ENCODE assay signal across 14 cellular contexts in genomic region chr5:82422001-82422740, GRCh38.
DNase-seq lines count a peak whose midpoint lies in the region; ATAC-seq and TF ChIP-seq lines count a peak whose summit lies in the region.
"Had no signal": no experiment of that assay in that cellular context is flagged by ENCODE, and none has a peak within 500 bp of the region (broad histone marks: within the 10 kb centered on the region; RNA-seq: fewer than 3 reads in every experiment).

No MANE protein-coding gene starts in this region.

- POLR2A ChIA-PET in activated CD4-positive, alpha-beta memory T cell treated with anti-CD3 and anti-CD28 coated beads, Interleukin-2, amount 10 ng/mL, durations not matched to agents 7 days and 5 days (lab: Charles Lee) = no interaction called here

- no peaks in the 10 kb centered on the region for H3K9me3 ChIP-seq in endodermal cell (ENCODE audit: control insufficient read depth, low read length)
- H3K9me3 ChIP-seq in lower lobe of right lung = no peaks in the 10 kb centered on the region
- H3K9me3 ChIP-seq in thoracic aorta = no peaks in the 10 kb centered on the region
- H3K9me3 ChIP-seq: colonic mucosa had no signal

- H3K4me3 Mint-ChIP-seq in endodermal cell = no peak overlapping the region
- no peak overlapping the region for H3K4me3 Mint-ChIP-seq in activated CD4-positive, alpha-beta memory T cell treated with anti-CD3 and anti-CD28 coated beads, Interleukin-2, amount 10 ng/mL, durations not matched to agents 7 days and 5 days
- H3K4me3 Mint-ChIP-seq: activated naive CD4-positive, alpha-beta T cell treated with anti-CD3 and anti-CD28 coated beads, Interleukin-2, amount 10 ng/mL, durations not matched to agents 7 days and 5 days; naive thymus-derived CD8-positive, alpha-beta T cell; stimulated activated effector memory CD8-positive, alpha-beta T cell treated with anti-CD3 and anti-CD28 coated beads, Interleukin-12 subunit alpha, Interleukin-12 subunit beta, amount 100 ng/mL, for 72 hours had no signal

- ATAC-seq in lower lobe of right lung (no peak), thoracic aorta (ENCODE audit: insufficient number of reproducible peaks, low FRiP score, low read depth) (no peak)
- ATAC-seq: naive thymus-derived CD8-positive, alpha-beta T cell; Panc1; stimulated activated effector memory CD8-positive, alpha-beta T cell treated with anti-CD3 and anti-CD28 coated beads, Interleukin-12 subunit alpha, Interleukin-12 subunit beta, amount 100 ng/mL, for 72 hours had no signal

- H3K4me1 ChIP-seq in endodermal cell (ENCODE audit: control insufficient read depth, insufficient read depth, low read length) (peaks cover 8% of the 10 kb centered on the region), lower lobe of right lung (peaks cover 31% of the 10 kb centered on the region), thoracic aorta (ENCODE audit: control insufficient read depth in 1 of 2, low read depth in 2 of 2) (peaks cover 6 to 67% of the 10 kb centered on the region in 2 donors)
- H3K4me1 ChIP-seq: colonic mucosa had no signal

- 91 to 100% methylated on average over 1 to 2 of the region's 2 CpGs for WGBS in endodermal cell (ENCODE audit: insufficient coverage in 1 of 2, insufficient read length in 1 of 2), 2 experiments

- H3K4me1 Mint-ChIP-seq in endodermal cell = peaks cover 36% of the 10 kb centered on the region
- H3K4me1 Mint-ChIP-seq in activated CD4-positive, alpha-beta memory T cell treated with anti-CD3 and anti-CD28 coated beads, Interleukin-2, amount 10 ng/mL, durations not matched to agents 7 days and 5 days = peaks cover 5% of the 10 kb centered on the region
- H3K4me1 Mint-ChIP-seq: activated naive CD4-positive, alpha-beta T cell treated with anti-CD3 and anti-CD28 coated beads, Interleukin-2, amount 10 ng/mL, durations not matched to agents 7 days and 5 days; stimulated activated effector memory CD8-positive, alpha-beta T cell treated with anti-CD3 and anti-CD28 coated beads, Interleukin-12 subunit alpha, Interleukin-12 subunit beta, amount 100 ng/mL, for 72 hours had no signal

- DNase-seq in OCI-M1 (lab: John Stamatoyannopoulos, UW) (peak; percentile 62), endodermal cell (no peak), lower lobe of right lung (no peak), thoracic aorta (ENCODE audit: low spot score) (no peak), nucleus accumbens (lab: John Stamatoyannopoulos, UW) (no peak), NCI-H1417 treated with DMSO at 0.1 percent for 48 hours (lab: John Stamatoyannopoulos, UW) (no peak)
- no peak for DNase-seq in activated CD4-positive, alpha-beta memory T cell treated with anti-CD3 and anti-CD28 coated beads, Interleukin-2, amount 10 ng/mL, durations not matched to agents 7 days and 5 days
- DNase-seq: activated naive CD4-positive, alpha-beta T cell treated with anti-CD3 and anti-CD28 coated beads, Interleukin-2, amount 10 ng/mL, durations not matched to agents 7 days and 5 days; colonic mucosa; COR-L47; naive thymus-derived CD8-positive, alpha-beta T cell; NCI-H82 had no signal

- H3K27ac ChIP-seq in endodermal cell (ENCODE audit: low read depth, low read length) (no peak overlapping the region), lower lobe of right lung (peak overlapping the region; percentile 53), thoracic aorta (peak overlapping the region; percentile 29 to 63)
- H3K27ac ChIP-seq: colonic mucosa had no signal

- peak overlapping the region; percentile 29 for H3K27ac Mint-ChIP-seq in endodermal cell
- no peak overlapping the region for H3K27ac Mint-ChIP-seq in activated CD4-positive, alpha-beta memory T cell treated with anti-CD3 and anti-CD28 coated beads, Interleukin-2, amount 10 ng/mL, durations not matched to agents 7 days and 5 days
- H3K27ac Mint-ChIP-seq: activated naive CD4-positive, alpha-beta T cell treated with anti-CD3 and anti-CD28 coated beads, Interleukin-2, amount 10 ng/mL, durations not matched to agents 7 days and 5 days; naive thymus-derived CD8-positive, alpha-beta T cell; stimulated activated effector memory CD8-positive, alpha-beta T cell treated with anti-CD3 and anti-CD28 coated beads, Interleukin-12 subunit alpha, Interleukin-12 subunit beta, amount 100 ng/mL, for 72 hours had no signal

- intact Hi-C loops in lower lobe of right lung (cut with DNase I) = no loop called here

- no peak overlapping the region for H3K4me3 ChIP-seq in endodermal cell (ENCODE audit: low read length)
- no peak overlapping the region for H3K4me3 ChIP-seq in lower lobe of right lung
- H3K4me3 ChIP-seq in thoracic aorta = no peak overlapping the region
- H3K4me3 ChIP-seq: colonic mucosa had no signal

- H3K27me3 ChIP-seq in endodermal cell (ENCODE audit: control insufficient read depth, insufficient read depth, low read length, poor library complexity, severe bottlenecking) (no peaks in the 10 kb centered on the region), lower lobe of right lung (ENCODE audit: low read depth) (no peaks in the 10 kb centered on the region), thoracic aorta (replicated peaks; ENCODE audit: insufficient read depth) (no peaks in the 10 kb centered on the region)
- H3K27me3 ChIP-seq: colonic mucosa had no signal

- no peak overlapping the region for H3K9ac ChIP-seq in endodermal cell (ENCODE audit: extremely low read depth, low read length, poor library complexity, severe bottlenecking)

- CTCF ChIA-PET in activated CD4-positive, alpha-beta memory T cell treated with anti-CD3 and anti-CD28 coated beads, Interleukin-2, amount 10 ng/mL, durations not matched to agents 7 days and 5 days (lab: Charles Lee) = no interaction called here

- H3K27me3 Mint-ChIP-seq in endodermal cell (ENCODE audit: insufficient read depth) = no peaks in the 10 kb centered on the region
- H3K27me3 Mint-ChIP-seq in activated CD4-positive, alpha-beta memory T cell treated with anti-CD3 and anti-CD28 coated beads, Interleukin-2, amount 10 ng/mL, durations not matched to agents 7 days and 5 days = no peaks in the 10 kb centered on the region

- no peaks in the 10 kb centered on the region for H3K36me3 ChIP-seq in endodermal cell (ENCODE audit: control insufficient read depth, insufficient read depth, low read length)
- H3K36me3 ChIP-seq in lower lobe of right lung = no peaks in the 10 kb centered on the region
- no peaks in the 10 kb centered on the region for H3K36me3 ChIP-seq in thoracic aorta
- H3K36me3 ChIP-seq: colonic mucosa had no signal

- H3K36me3 Mint-ChIP-seq in endodermal cell (ENCODE audit: low read depth) = no peaks in the 10 kb centered on the region
- peaks cover 4% of the 10 kb centered on the region for H3K36me3 Mint-ChIP-seq in activated CD4-positive, alpha-beta memory T cell treated with anti-CD3 and anti-CD28 coated beads, Interleukin-2, amount 10 ng/mL, durations not matched to agents 7 days and 5 days (ENCODE audit: low read depth)
- H3K36me3 Mint-ChIP-seq: activated naive CD4-positive, alpha-beta T cell treated with anti-CD3 and anti-CD28 coated beads, Interleukin-2, amount 10 ng/mL, durations not matched to agents 7 days and 5 days; naive thymus-derived CD8-positive, alpha-beta T cell; stimulated activated effector memory CD8-positive, alpha-beta T cell treated with anti-CD3 and anti-CD28 coated beads, Interleukin-12 subunit alpha, Interleukin-12 subunit beta, amount 100 ng/mL, for 72 hours had no signal

- TF ChIP-seq CTCF in endodermal cell (conservative IDR thresholded peaks at IDR 0.05) (no peak), lower lobe of right lung (IDR thresholded peaks at IDR 0.05) (no peak), thoracic aorta (IDR thresholded peaks at IDR 0.05) (no peak)

- H3K9me3 Mint-ChIP-seq in endodermal cell = peaks cover 1% of the 10 kb centered on the region
- H3K9me3 Mint-ChIP-seq in activated CD4-positive, alpha-beta memory T cell treated with anti-CD3 and anti-CD28 coated beads, Interleukin-2, amount 10 ng/mL, durations not matched to agents 7 days and 5 days = no peaks in the 10 kb centered on the region
- H3K9me3 Mint-ChIP-seq: activated naive CD4-positive, alpha-beta T cell treated with anti-CD3 and anti-CD28 coated beads, Interleukin-2, amount 10 ng/mL, durations not matched to agents 7 days and 5 days; naive thymus-derived CD8-positive, alpha-beta T cell; stimulated activated effector memory CD8-positive, alpha-beta T cell treated with anti-CD3 and anti-CD28 coated beads, Interleukin-12 subunit alpha, Interleukin-12 subunit beta, amount 100 ng/mL, for 72 hours had no signal
